ENCODE assay signal across 14 cellular contexts in genomic region chr9:123318961-123319421, GRCh38. TPM values are rescaled to one million over a fixed set of nuclear protein-coding genes. Genes with fewer than 3 reads are reported as not detected.
A peak's percentile ranks its signal among the peaks of the same experiment; 100 is the strongest.
DNase-seq lines count a peak whose midpoint lies in the region; ATAC-seq and TF ChIP-seq lines count a peak whose summit lies in the region.
"Had no signal": no experiment of that assay in that cellular context is flagged by ENCODE, and none has a peak within 500 bp of the region (broad histone marks: within the 10 kb centered on the region; RNA-seq: fewer than 3 reads in every experiment).

No MANE protein-coding gene starts in this region.

- no peaks in the 10 kb centered on the region for H3K36me3 Mint-ChIP-seq in MCF 10A (ENCODE audit: insufficient read depth, unreplicated experiment)
- no peaks in the 10 kb centered on the region for H3K36me3 Mint-ChIP-seq in brain
- H3K36me3 Mint-ChIP-seq: natural killer cell had no signal

- H4K20me1 ChIP-seq in Karpas-422 (ENCODE audit: insufficient read depth, low read depth, low read length) = no peaks in the 10 kb centered on the region

- H2AFZ ChIP-seq in Karpas-422 (ENCODE audit: low read length) = no peak overlapping the region

- H3K56ac ChIP-seq in mesendoderm (ENCODE audit: low read length) = peak overlapping the region; percentile 20

- H2BK120ac ChIP-seq in mesendoderm (ENCODE audit: low read depth, low read length) = no peak overlapping the region

- H3K4me3 Mint-ChIP-seq in MCF 10A (ENCODE audit: unreplicated experiment) = no peak overlapping the region
- peak overlapping the region in 1 of 5 experiments; percentile 32 for H3K4me3 Mint-ChIP-seq in brain
- H3K4me3 Mint-ChIP-seq: immature natural killer cell, natural killer cell had no signal

- H3K9me3 Mint-ChIP-seq in MCF 10A (ENCODE audit: unreplicated experiment) (no peaks in the 10 kb centered on the region), brain (peaks cover 0 to 6% (median 0%) of the 10 kb centered on the region in 5 experiments)
- H3K9me3 Mint-ChIP-seq: immature natural killer cell, natural killer cell had no signal

- POLR2A ChIA-PET in MCF 10A (lab: Yijun Ruan, JAX) = no interaction called here

- no peak overlapping the region for H3K4ac ChIP-seq in mesendoderm (ENCODE audit: low read depth, low read length)

- no peak overlapping the region for H2BK15ac ChIP-seq in mesendoderm (replicated peaks; ENCODE audit: low read depth)

- H3K27ac Mint-ChIP-seq in MCF 10A (ENCODE audit: low read depth, unreplicated experiment) (no peak overlapping the region), brain (peak overlapping the region; percentile 65 to 89 (median 80))
- H3K27ac Mint-ChIP-seq: natural killer cell had no signal

- no peaks in the 10 kb centered on the region for H3K79me2 ChIP-seq in mesendoderm (ENCODE audit: control insufficient read depth, insufficient read depth, low read length)
- H3K79me2 ChIP-seq in Karpas-422 (ENCODE audit: low read length) = no peaks in the 10 kb centered on the region

- TF ChIP-seq CTCF in breast epithelium (IDR thresholded peaks at IDR 0.05) = no peak
- no peak for TF ChIP-seq CTCF in MCF 10A (IDR thresholded peaks at IDR 0.05; ENCODE audit: unreplicated experiment)
- TF ChIP-seq CTCF in brain (conservative IDR thresholded peaks at IDR 0.05) = no peak
- TF ChIP-seq CTCF in upper lobe of left lung (IDR thresholded peaks at IDR 0.05) = no peak
- no peak for TF ChIP-seq CTCF in mucosa of descending colon (IDR thresholded peaks at IDR 0.05)

- WGBS in mesendoderm (ENCODE audit: extremely low coverage, insufficient coverage, low lambda C conversion rate) = no CpG with 5 or more reads among the region's 7 CpGs
- 15 to 22% methylated on average over 7 of the region's 7 CpGs for WGBS in aorta, 2 donors
- 63 to 66% methylated on average over 7 of the region's 7 CpGs for WGBS in upper lobe of left lung, 2 donors

- H3K4me3 ChIP-seq in breast epithelium (no peak overlapping the region), mesendoderm (ENCODE audit: low read length) (no peak overlapping the region), aorta (ENCODE audit: low read length in 2 of 2) (no peak overlapping the region), Karpas-422 (ENCODE audit: low read length) (no peak overlapping the region), upper lobe of left lung (no peak overlapping the region), mucosa of descending colon (no peak overlapping the region)
- H3K4me3 ChIP-seq: skin epidermis had no signal

- H3K4me1 Mint-ChIP-seq in MCF 10A (ENCODE audit: insufficient read depth, unreplicated experiment) (no peaks in the 10 kb centered on the region), brain (peaks cover 21% of the 10 kb centered on the region)

- CTCF ChIA-PET in MCF 10A (lab: Yijun Ruan, JAX) = no interaction called here

- no peaks in the 10 kb centered on the region for H3K79me1 ChIP-seq in mesendoderm (ENCODE audit: low read length)

- no TSS peak for BruUV-seq in MCF 10A (replicated peaks; lab: Mats Ljungman, UMichigan)

- no peaks in the 10 kb centered on the region for H3K27me3 ChIP-seq in breast epithelium
- no peaks in the 10 kb centered on the region for H3K27me3 ChIP-seq in mesendoderm (ENCODE audit: insufficient read depth, low read length, poor library complexity)
- no peaks in the 10 kb centered on the region for H3K27me3 ChIP-seq in aorta (ENCODE audit: control insufficient read depth in 1 of 2, insufficient read depth in 2 of 2, low read length in 1 of 2)
- no peaks in the 10 kb centered on the region for H3K27me3 ChIP-seq in Karpas-422 (ENCODE audit: low read length)
- H3K27me3 ChIP-seq in upper lobe of left lung = no peaks in the 10 kb centered on the region

- no peak overlapping the region for H2BK5ac ChIP-seq in mesendoderm (ENCODE audit: low read length)

- no peak overlapping the region for H4K8ac ChIP-seq in mesendoderm (ENCODE audit: low read depth, low read length)

- no peak overlapping the region for H3K4me2 ChIP-seq in mesendoderm (ENCODE audit: low read length)
- H3K4me2 ChIP-seq in Karpas-422 (ENCODE audit: low read depth, low read length, poor library complexity, severe bottlenecking) = no peak overlapping the region

- TF ChIP-seq POLR2A in breast epithelium (IDR thresholded peaks at IDR 0.05) (no peak), upper lobe of left lung (IDR thresholded peaks at IDR 0.05) (no peak)

- H3K27ac ChIP-seq in breast epithelium (peak overlapping the region; percentile 75 to 78), mesendoderm (ENCODE audit: low read depth, low read length) (no peak overlapping the region), aorta (ENCODE audit: low read depth in 1 of 2, low read length in 2 of 2) (no peak overlapping the region), Karpas-422 (ENCODE audit: low read length) (no peak overlapping the region), upper lobe of left lung (no peak overlapping the region)
- H3K27ac ChIP-seq: skin epidermis had no signal

- H3K9ac ChIP-seq in mesendoderm (ENCODE audit: low read length) (no peak overlapping the region), Karpas-422 (ENCODE audit: low read length) (no peak overlapping the region)

- no peak for TF ChIP-seq EP300 in upper lobe of left lung (IDR thresholded peaks at IDR 0.05)

- H3K27me3 Mint-ChIP-seq in MCF 10A (ENCODE audit: insufficient read depth, unreplicated experiment) (peaks cover 11% of the 10 kb centered on the region), brain (peaks cover 16% of the 10 kb centered on the region)

- ATAC-seq in aorta (ENCODE audit: low FRiP score) = no peak
- no peak for ATAC-seq in upper lobe of left lung (ENCODE audit: low FRiP score in 2 of 2)
- ATAC-seq in mucosa of descending colon = no peak
- ATAC-seq: natural killer cell had no signal

- intact Hi-C loops in breast epithelium (cut with DNase I; ENCODE audit: low total_unique reads) = no loop called here
- intact Hi-C loops in MCF 10A (cut with micrococcal nuclease) = no loop called here
- intact Hi-C loops in aorta (cut with DNase I) = no loop called here
- intact Hi-C loops in mucosa of descending colon (cut with DNase I, micrococcal nuclease) = no loop called here

- H3K4me1 ChIP-seq in breast epithelium = peaks cover 0 to 8% of the 10 kb centered on the region in 2 donors
- peaks cover 4% of the 10 kb centered on the region for H3K4me1 ChIP-seq in mesendoderm (ENCODE audit: control insufficient read depth, low read depth, low read length)
- H3K4me1 ChIP-seq in aorta (ENCODE audit: control insufficient read depth in 1 of 2, insufficient read depth in 2 of 2, low read length in 2 of 2) = no peaks in the 10 kb centered on the region
- H3K4me1 ChIP-seq in Karpas-422 (ENCODE audit: low read length) = peaks cover 14% of the 10 kb centered on the region
- peaks cover 8 to 46% (median 23%) of the 10 kb centered on the region in 4 donors for H3K4me1 ChIP-seq in upper lobe of left lung
- no peaks in the 10 kb centered on the region for H3K4me1 ChIP-seq in mucosa of descending colon (ENCODE audit: low read depth)

- no peak overlapping the region for H2AK5ac ChIP-seq in mesendoderm (ENCODE audit: low read length)

- no peaks in the 10 kb centered on the region for H3K9me2 ChIP-seq in Karpas-422 (replicated peaks; ENCODE audit: insufficient read depth, low read length)

- no peak overlapping the region for H3K23ac ChIP-seq in mesendoderm (ENCODE audit: low read length)

- no peaks in the 10 kb centered on the region for H3K36me3 ChIP-seq in breast epithelium
- H3K36me3 ChIP-seq in mesendoderm (ENCODE audit: control insufficient read depth, insufficient read depth, low read length) = no peaks in the 10 kb centered on the region
- H3K36me3 ChIP-seq in aorta (ENCODE audit: control insufficient read depth in 1 of 2, insufficient read depth in 2 of 2, low read length in 1 of 2) = no peaks in the 10 kb centered on the region
- no peaks in the 10 kb centered on the region for H3K36me3 ChIP-seq in Karpas-422 (ENCODE audit: insufficient read depth, low read length)
- H3K36me3 ChIP-seq in upper lobe of left lung = no peaks in the 10 kb centered on the region
- H3K36me3 ChIP-seq in mucosa of descending colon (ENCODE audit: low read depth) = no peaks in the 10 kb centered on the region

- H4K5ac ChIP-seq in mesendoderm (ENCODE audit: low read length) = no peak overlapping the region

- DNase-seq in breast epithelium (ENCODE audit: low spot score in 2 of 2) = peak in 1 of 2 donors; percentile 40
- DNase-seq in MCF 10A (ENCODE audit: unreplicated experiment) = no peak
- DNase-seq in mesendoderm = peak; percentile 29
- peak; percentile 60 to 76 for DNase-seq in aorta
- no peak for DNase-seq in Karpas-422
- DNase-seq in upper lobe of left lung = no peak
- no peak for DNase-seq in mucosa of descending colon
- DNase-seq: immature natural killer cell, natural killer cell, NCI-H1417 treated with DMSO at 0.1 percent for 48 hours, NCI-H524 had no signal

- no peak overlapping the region for H3K18ac ChIP-seq in mesendoderm (ENCODE audit: low read length)

- H3K9me3 ChIP-seq in breast epithelium (no peaks in the 10 kb centered on the region), aorta (ENCODE audit: control insufficient read depth, low read length) (no peaks in the 10 kb centered on the region), Karpas-422 (ENCODE audit: low read length) (no peaks in the 10 kb centered on the region), upper lobe of left lung (no peaks in the 10 kb centered on the region), mucosa of descending colon (no peaks in the 10 kb centered on the region)

RNA-seq across cellular contexts. Expression of gene CRB2, which starts 37.0 kb away (rescaled TPM):
- 1 to 10 TPM in 1 of 3 donors, under 1 TPM in 1, not detected in 1; under 0.01 to 2.3 TPM for total RNA-seq in breast epithelium
- not detected in 2 replicates for total RNA-seq in MCF 10A (2022)
- polyA plus RNA-seq in brain (ENCODE audit: insufficient read depth, low read depth, low replicate concordance) = 6.4 TPM
- polyA plus RNA-seq in mesendoderm (2013, experiment 1 of 2) = 0.06 TPM
- polyA plus RNA-seq in mesendoderm (2013, experiment 2 of 2) = 0.07 TPM
- total RNA-seq in aorta = under 1 TPM in 1 of 2 donors, not detected in 1; 0.15 TPM
- under 1 TPM in 1 of 2 donors, not detected in 1; 0.03 TPM for polyA plus RNA-seq in aorta
- total RNA-seq in Karpas-422 (2014; rRNA removed; shearing (Covaris generic); ENCODE audit: low replicate concordance) = not detected in 2 replicates
- total RNA-seq in upper lobe of left lung = under 1 TPM in 2 of 6 donors, not detected in 4; 0.13 to 0.23 TPM
- 1 to 10 TPM in 2 of 3 donors, under 1 TPM in 1; 0.47 to 3.7 (median 1.1) TPM for total RNA-seq in mucosa of descending colon
- total RNA-seq: dermis microvascular lymphatic vessel endothelial cell, natural killer cell had no signal

RNA-seq across cellular contexts. Expression of gene STRBP, which starts 50.6 kb away (rescaled TPM):
- 10 to 100 TPM in 2 of 3 donors, 1 to 10 TPM in 1; 8.0 to 37.0 (median 22.6) TPM for total RNA-seq in breast epithelium
- 9.4 and 13.1 TPM in 2 replicates for total RNA-seq in MCF 10A (2022)
- 56.7 TPM for polyA plus RNA-seq in brain (ENCODE audit: insufficient read depth, low read depth, low replicate concordance)
- polyA plus RNA-seq in mesendoderm (2013, experiment 1 of 2) = 48.0 TPM
- polyA plus RNA-seq in mesendoderm (2013, experiment 2 of 2) = 48.6 TPM
- 10 to 100 TPM in 1 of 2 donors, 1 to 10 TPM in 1; 6.8 to 10.3 TPM for total RNA-seq in aorta
- polyA plus RNA-seq in aorta = 10 to 100 TPM in 1 of 2 donors, 1 to 10 TPM in 1; 5.4 to 27.3 TPM
- total RNA-seq in Karpas-422 (2014; rRNA removed; shearing (Covaris generic); ENCODE audit: low replicate concordance) = 129 and 137 TPM in 2 replicates
- total RNA-seq in upper lobe of left lung = 10 to 100 TPM; 10.2 to 61.8 (median 17.8) TPM
- total RNA-seq in mucosa of descending colon = 10 to 100 TPM; 39.8 to 45.0 (median 44.2) TPM

Comparison
In these comparisons a context has a peak if more than half of its experiments do, and no peak if none do; other contexts are left out.
1. DNase-seq: peak in mesendoderm (single experiment) and aorta (2 of 2); none in MCF 10A (single experiment), Karpas-422 (single experiment), upper lobe of left lung (0 of 2) and mucosa of descending colon (0 of 3).
2. H3K27ac ChIP-seq: peak in breast epithelium (2 of 2); none in mesendoderm (single experiment), aorta (0 of 2), Karpas-422 (single experiment) and upper lobe of left lung (0 of 4).